ENCODE assay signal across 1 cellular context in genomic region chr15:66905954-66906353, GRCh38.
TF ChIP-seq lines count a peak whose summit lies in the region.

No MANE protein-coding gene starts in this region.

TF ChIP-seq in SK-N-SH, 30 proteins besides CTCF, POLR2A, EP300 and RAD21 (continued from another document):
- TF ChIP-seq ZBTB33 (IDR thresholded peaks at IDR 0.05; ENCODE audit: borderline replicate concordance, low read depth) (no peak), FOSL2 (IDR thresholded peaks at IDR 0.05; ENCODE audit: borderline replicate concordance, low read depth) (no peak), MAX (IDR thresholded peaks at IDR 0.05; ENCODE audit: low read depth) (no peak), FOXJ3 (CRISPR knock-in tag; IDR thresholded peaks at IDR 0.05) (no peak), IRF3 (IDR thresholded peaks at IDR 0.05; ENCODE audit: low read depth, low read length) (no peak), POLR2AphosphoS5 (IDR thresholded peaks at IDR 0.05; ENCODE audit: low read depth, low read length) (no peak), MEF2A (IDR thresholded peaks at IDR 0.05; ENCODE audit: borderline replicate concordance, low read depth) (no peak), SMC3 (IDR thresholded peaks at IDR 0.05; ENCODE audit: low read depth, low read length) (no peak), TAF1 (IDR thresholded peaks at IDR 0.05; ENCODE audit: borderline replicate concordance, low read depth, low read length) (no peak)
